Comparison of ENCODE assay signal across 18 cellular contexts in genomic region chr1:94856004-94856403, GRCh38. TPM values are rescaled to one million over a fixed set of nuclear protein-coding genes. Genes with fewer than 3 reads are reported as not detected.
"Had no signal": no experiment of that assay in that cellular context is flagged by ENCODE, and none has a peak within 500 bp of the region (broad histone marks: within the 10 kb centered on the region; RNA-seq: fewer than 3 reads in every experiment).

No MANE protein-coding gene starts in this region.

- ATAC-seq: activated CD4-positive, alpha-beta T cell treated with anti-CD3 and anti-CD28 coated beads for 36 hours; activated T-cell treated with anti-CD3 and anti-CD28 coated beads, Interleukin-2, amount 50 U/mL, for 4 hours; gastrocnemius medialis; sciatic nerve; WTC11 had no signal

- H3K27me3 ChIP-seq: esophagus muscularis mucosa, gastrocnemius medialis had no signal

- H2AFZ ChIP-seq: parathyroid adenoma had no signal

- DNase-seq: activated CD4-positive, alpha-beta T cell treated with anti-CD3 and anti-CD28 coated beads for 36 hours; activated CD4-positive, alpha-beta T cell treated with anti-CD3 and anti-CD28 coated beads, Interleukin-2, amount 50 U/mL, for 48 hours; activated CD8-positive, alpha-beta memory T cell treated with anti-CD3 and anti-CD28 coated beads, Interleukin-2, amount 50 U/mL, for 48 hours; activated naive CD4-positive, alpha-beta T cell treated with Interleukin-2 at 50 U/mL for 16 hours; activated naive CD8-positive, alpha-beta T cell treated with anti-CD3 and anti-CD28 coated beads for 36 hours; activated T-cell treated with anti-CD3 and anti-CD28 coated beads, Interleukin-2, amount 50 U/mL, for 4 hours; gastrocnemius medialis; hypothalamus; nephron progenitor cell; stimulated activated CD4-positive, alpha-beta T cell treated with anti-CD3 and anti-CD28 coated beads, Interleukin-4, amount 100 ng/mL, for 1 hour; stimulated activated naive CD4-positive, alpha-beta T cell treated with Interleukin-2 at 50 U/mL for 16 hours; T-helper 9 cell had no signal

- H3K79me2 ChIP-seq: parathyroid adenoma had no signal

- H3K9me3 ChIP-seq: esophagus muscularis mucosa, gastrocnemius medialis had no signal

- H3K4me1 ChIP-seq: parathyroid adenoma had no signal

- H3K9ac ChIP-seq: parathyroid adenoma had no signal

- H3K4me3 ChIP-seq: esophagus muscularis mucosa, gastrocnemius medialis had no signal

- H3K27ac ChIP-seq: gastrocnemius medialis, parathyroid adenoma had no signal

- H3K36me3 ChIP-seq: esophagus muscularis mucosa, gastrocnemius medialis had no signal

RNA-seq across cellular contexts. Expression of gene SLC44A3, which starts 35.8 kb away (rescaled TPM):
- total RNA-seq: activated CD4-positive, alpha-beta T cell treated with anti-CD3 and anti-CD28 coated beads for 36 hours; activated CD8-positive, alpha-beta memory T cell treated with anti-CD3 and anti-CD28 coated beads for 36 hours; activated naive CD8-positive, alpha-beta T cell treated with anti-CD3 and anti-CD28 coated beads for 36 hours; activated T-helper 2 cell treated with anti-CD3 and anti-CD28 coated beads, Interferon-gamma antibody, Interleukin-2, Interleukin-4, amounts not matched to agents 10 μg/mL and 5 μg/mL and 100 μg/mL, durations not matched to agents 14 hours and 24 hours and 36 hours had no signal
